Comparison of ENCODE assay signal across 13 cellular contexts in the genomic region with DNA sequence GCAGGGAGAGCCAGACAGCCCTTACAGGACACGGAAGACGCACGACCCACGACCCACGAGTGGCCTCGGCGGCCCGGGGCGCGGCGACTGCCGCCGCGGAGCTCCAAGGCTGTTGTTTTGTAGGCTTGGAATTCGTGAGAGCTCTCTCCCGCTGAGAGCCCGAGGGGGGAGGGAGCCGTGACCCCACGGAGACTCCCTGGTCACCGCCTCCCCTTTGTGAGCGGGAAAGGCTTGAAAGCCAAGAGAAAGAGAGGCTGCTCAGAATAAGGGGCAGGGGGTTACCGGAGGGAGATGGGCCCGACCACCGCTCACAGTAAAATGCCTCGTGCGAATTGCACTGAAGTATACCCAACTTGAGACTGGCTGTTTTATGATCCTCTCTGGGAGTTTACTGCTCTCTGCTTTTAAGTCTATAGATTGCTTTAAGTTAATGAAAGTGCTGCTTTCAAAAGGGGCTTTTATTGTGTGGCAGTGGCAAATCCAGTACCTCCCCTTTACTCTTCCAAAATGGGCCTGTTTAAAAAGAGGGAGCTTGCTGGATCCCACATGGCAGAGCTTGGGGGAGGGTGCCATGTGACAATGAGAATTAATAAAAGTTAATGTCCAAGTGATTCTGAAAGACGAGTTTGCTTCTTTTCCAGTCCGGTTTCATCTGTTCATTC. TPM values are rescaled to one million over a fixed set of nuclear protein-coding genes. Genes with fewer than 3 reads are reported as not detected.
A peak's percentile ranks its signal among the peaks of the same experiment; 100 is the strongest.
DNase-seq lines count a peak whose midpoint lies in the region; ATAC-seq and TF ChIP-seq lines count a peak whose summit lies in the region.
"Had no signal": no experiment of that assay in that cellular context is flagged by ENCODE, and none has a peak within 500 bp of the region (broad histone marks: within the 10 kb centered on the region; RNA-seq: fewer than 3 reads in every experiment).

No MANE protein-coding gene starts in this region.

- no peaks in the 10 kb centered on the region for H3K9me2 ChIP-seq in neural cell (ENCODE audit: insufficient read depth, low read length)

- H3F3A ChIP-seq in neural cell (ENCODE audit: insufficient read depth, low read length, poor library complexity, severe bottlenecking), result peaks cover 13% of the 10 kb centered on the region

- no peaks in the 10 kb centered on the region for H3K4me1 ChIP-seq in foreskin keratinocyte

- H2AFZ ChIP-seq in neural cell (ENCODE audit: low read depth, low read length), result peak overlapping the region; percentile 27

- H3K36me3 ChIP-seq in neural cell (ENCODE audit: insufficient read depth, low read length), result no peaks in the 10 kb centered on the region

- DNase-seq in DMS 273 (lab: John Stamatoyannopoulos, UW; ENCODE audit: unreplicated experiment), result peak; percentile 63
- DNase-seq in DMS 273 treated with DMSO at 0.1 percent for 48 hours (lab: John Stamatoyannopoulos, UW), result no peak
- peak in 33 of 42 donors; percentile 16 to 71 (median 39) for DNase-seq in head of caudate nucleus
- peak; percentile 58 for DNase-seq in ureter (ENCODE audit: low spot score)
- no peak for DNase-seq in NOMO-1 treated with DMSO at 0.1 percent for 48 hours (lab: John Stamatoyannopoulos, UW; ENCODE audit: unreplicated experiment)
- DNase-seq in foreskin keratinocyte, result no peak
- DNase-seq: GF-D8; Karpas-422; stimulated activated naive B cell treated with anti-CD40 and anti-IgM and Interleukin-4, amounts not matched to agents 10 μg/mL and 1 μg/mL and 100 μg/mL, for 72 hours had no signal

- ATAC-seq in foreskin keratinocyte (no peak), HG02763 (IDR thresholded peaks at IDR 0.05; ENCODE audit: unreplicated experiment) (no peak)
- ATAC-seq: activated naive CD4-positive, alpha-beta T cell treated with anti-CD3 and anti-CD28 coated beads, Interleukin-2, amount 50 U/mL, for 72 hours; stimulated activated naive B cell treated with anti-CD40 and anti-IgM and Interleukin-4, amounts not matched to agents 10 μg/mL and 1 μg/mL and 100 μg/mL, for 72 hours had no signal

- intact Hi-C loops in head of caudate nucleus (cut with DNase I), result loop anchor here (5.0 to 10.0 kb wide), 2 partner anchors 180 to 237 kb away; no protein-coding TSS in a partner anchor

- no peaks in the 10 kb centered on the region for H3K9me3 ChIP-seq in neural cell (ENCODE audit: low read length)

- no peak for TF ChIP-seq EP300 in neural cell (conservative IDR thresholded peaks at IDR 0.05; ENCODE audit: poor library complexity, severe bottlenecking)

- peak overlapping the region; percentile 37 for H3K27ac ChIP-seq in neural cell (ENCODE audit: low read length)
- H3K27ac ChIP-seq in foreskin keratinocyte, result no peak overlapping the region
- H3K27ac ChIP-seq: 22Rv1 had no signal

- no peak for TF ChIP-seq RAD21 in neural cell (conservative IDR thresholded peaks at IDR 0.05)

- H3K4me3 ChIP-seq in neural cell (ENCODE audit: low read length), result peak overlapping the region; percentile 97

- H3K9ac ChIP-seq in neural cell (ENCODE audit: low read length), result peak overlapping the region; percentile 95

- no peaks in the 10 kb centered on the region for H4K20me1 ChIP-seq in neural cell (ENCODE audit: insufficient read depth)

- TF ChIP-seq CTCF in neural cell (IDR thresholded peaks at IDR 0.05; ENCODE audit: poor library complexity, severe bottlenecking) (no peak), foreskin keratinocyte (conservative IDR thresholded peaks at IDR 0.05) (no peak)

- H3K4me2 ChIP-seq in neural cell (ENCODE audit: low read length), result peak overlapping the region; percentile 71

- H3K27me3 ChIP-seq in neural cell (ENCODE audit: insufficient read depth, low read depth, low read length) (no peaks in the 10 kb centered on the region), foreskin keratinocyte (peaks cover 70% of the 10 kb centered on the region)

- H3K79me2 ChIP-seq in neural cell (replicated peaks; ENCODE audit: insufficient read depth, low read length), result peaks cover 46% of the 10 kb centered on the region

TF ChIP-seq in neural cell, 6 proteins besides CTCF, POLR2A, EP300 and RAD21:
- TF ChIP-seq SMC3 (conservative IDR thresholded peaks at IDR 0.05; ENCODE audit: poor library complexity) (no peak), MXI1 (conservative IDR thresholded peaks at IDR 0.05; ENCODE audit: poor library complexity, severe bottlenecking) (no peak), EZH2 (IDR thresholded peaks at IDR 0.05; ENCODE audit: borderline replicate concordance, insufficient read depth, low read length, poor library complexity, severe bottlenecking) (no peak), POLR2AphosphoS5 (IDR thresholded peaks at IDR 0.05) (no peak), TAF1 (IDR thresholded peaks at IDR 0.05; ENCODE audit: low read depth) (no peak)
- TF ChIP-seq, protein P1, sequence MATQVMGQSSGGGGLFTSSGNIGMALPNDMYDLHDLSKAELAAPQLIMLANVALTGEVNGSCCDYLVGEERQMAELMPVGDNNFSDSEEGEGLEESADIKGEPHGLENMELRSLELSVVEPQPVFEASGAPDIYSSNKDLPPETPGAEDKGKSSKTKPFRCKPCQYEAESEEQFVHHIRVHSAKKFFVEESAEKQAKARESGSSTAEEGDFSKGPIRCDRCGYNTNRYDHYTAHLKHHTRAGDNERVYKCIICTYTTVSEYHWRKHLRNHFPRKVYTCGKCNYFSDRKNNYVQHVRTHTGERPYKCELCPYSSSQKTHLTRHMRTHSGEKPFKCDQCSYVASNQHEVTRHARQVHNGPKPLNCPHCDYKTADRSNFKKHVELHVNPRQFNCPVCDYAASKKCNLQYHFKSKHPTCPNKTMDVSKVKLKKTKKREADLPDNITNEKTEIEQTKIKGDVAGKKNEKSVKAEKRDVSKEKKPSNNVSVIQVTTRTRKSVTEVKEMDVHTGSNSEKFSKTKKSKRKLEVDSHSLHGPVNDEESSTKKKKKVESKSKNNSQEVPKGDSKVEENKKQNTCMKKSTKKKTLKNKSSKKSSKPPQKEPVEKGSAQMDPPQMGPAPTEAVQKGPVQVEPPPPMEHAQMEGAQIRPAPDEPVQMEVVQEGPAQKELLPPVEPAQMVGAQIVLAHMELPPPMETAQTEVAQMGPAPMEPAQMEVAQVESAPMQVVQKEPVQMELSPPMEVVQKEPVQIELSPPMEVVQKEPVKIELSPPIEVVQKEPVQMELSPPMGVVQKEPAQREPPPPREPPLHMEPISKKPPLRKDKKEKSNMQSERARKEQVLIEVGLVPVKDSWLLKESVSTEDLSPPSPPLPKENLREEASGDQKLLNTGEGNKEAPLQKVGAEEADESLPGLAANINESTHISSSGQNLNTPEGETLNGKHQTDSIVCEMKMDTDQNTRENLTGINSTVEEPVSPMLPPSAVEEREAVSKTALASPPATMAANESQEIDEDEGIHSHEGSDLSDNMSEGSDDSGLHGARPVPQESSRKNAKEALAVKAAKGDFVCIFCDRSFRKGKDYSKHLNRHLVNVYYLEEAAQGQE (IDR thresholded peaks at IDR 0.05; ENCODE audit: borderline replicate concordance), result no peak

RNA-seq across cellular contexts. Expression of a gene that starts 2.9 kb away (rescaled TPM):
- polyA plus RNA-seq in neural cell (0.99 and 1.2 TPM in 2 replicates), foreskin keratinocyte (0.03 and 0.04 TPM in 2 replicates)
- polyA minus RNA-seq in neural cell, result 4.7 and 7.8 TPM in 2 replicates
- total RNA-seq in ureter (7.3 TPM), foreskin keratinocyte (0.04 and 0.10 TPM in 2 replicates)

RNA-seq across cellular contexts. Expression of a gene that starts 56.0 kb away (rescaled TPM):
- polyA plus RNA-seq in neural cell (70.0 and 86.6 TPM in 2 replicates), foreskin keratinocyte (24.1 and 25.6 TPM in 2 replicates)
- polyA minus RNA-seq in neural cell, result 23.1 and 30.6 TPM in 2 replicates
- total RNA-seq in ureter (33.8 TPM), foreskin keratinocyte (17.7 and 21.4 TPM in 2 replicates)

Comparison
In these comparisons a context has a peak if more than half of its experiments do, and no peak if none do; other contexts are left out.
1. DNase-seq: peak in DMS 273 (single experiment), head of caudate nucleus (33 of 42) and ureter (single experiment); none in DMS 273 treated with DMSO at 0.1 percent for 48 hours (single experiment), NOMO-1 treated with DMSO at 0.1 percent for 48 hours (single experiment) and foreskin keratinocyte (0 of 2).